Comparison of ENCODE assay signal across 1 cellular context in genomic region chr7:92504563-92504962, GRCh38.
TF ChIP-seq lines count a peak whose summit lies in the region.

No MANE protein-coding gene starts in this region.

TF ChIP-seq in K562, 482 proteins besides CTCF, POLR2A, EP300 and RAD21:
- TF ChIP-seq ZNF316 (IDR thresholded peaks at IDR 0.05) (peak; percentile 51), C11orf30 (IDR thresholded peaks at IDR 0.05; ENCODE audit: low read depth) (0 out of 2 replicates have a peak, but pooled peaks have one; percentile 10), ZNF239 (CRISPR knock-in tag; IDR thresholded peaks at IDR 0.05) (no peak)
TF ChIP-seq in K562: peak in this region for 2.
